Comparison of ENCODE assay signal across 1 cellular context in the genomic region with DNA sequence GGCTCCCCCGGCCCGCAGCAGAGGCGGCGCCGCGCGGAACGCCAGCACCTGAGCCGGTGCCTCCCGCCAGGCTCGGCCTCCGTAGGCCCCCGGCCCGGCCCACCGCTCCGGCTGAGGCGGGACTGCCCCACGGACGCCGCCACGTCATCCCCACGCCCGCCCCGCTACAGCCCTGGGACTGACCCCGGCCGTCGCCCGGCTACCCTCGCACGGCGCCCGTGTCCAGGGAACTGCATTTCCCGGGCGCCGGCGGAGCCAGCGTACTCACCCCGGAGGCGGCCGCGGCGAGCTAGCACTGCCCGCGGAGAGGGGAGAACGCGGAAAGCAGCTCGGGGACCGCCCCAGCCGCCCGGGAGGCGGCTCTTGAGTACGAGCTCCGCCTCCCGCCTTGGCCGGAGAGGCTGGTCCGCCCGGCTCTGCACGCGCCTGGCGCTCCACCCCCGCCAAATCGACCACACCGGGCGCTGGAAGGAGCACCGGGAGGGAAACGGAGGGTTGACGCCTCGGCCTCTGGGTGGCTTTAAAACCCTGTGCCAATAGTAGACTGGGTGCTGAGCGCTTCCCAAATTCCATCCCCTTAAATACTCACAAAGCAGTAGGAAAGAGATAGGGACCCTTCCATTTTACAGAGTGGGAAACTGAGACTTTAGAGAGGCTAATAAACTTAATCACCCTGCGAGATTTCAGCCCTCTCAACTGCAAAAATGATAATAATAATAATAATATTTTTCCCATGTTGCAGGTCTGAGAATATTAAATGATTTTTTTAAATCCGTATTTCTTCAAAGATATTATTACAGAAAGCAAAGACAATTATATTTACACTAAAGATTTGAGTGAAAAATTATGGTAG.
TF ChIP-seq lines count a peak whose summit lies in the region.

A gene with protein sequence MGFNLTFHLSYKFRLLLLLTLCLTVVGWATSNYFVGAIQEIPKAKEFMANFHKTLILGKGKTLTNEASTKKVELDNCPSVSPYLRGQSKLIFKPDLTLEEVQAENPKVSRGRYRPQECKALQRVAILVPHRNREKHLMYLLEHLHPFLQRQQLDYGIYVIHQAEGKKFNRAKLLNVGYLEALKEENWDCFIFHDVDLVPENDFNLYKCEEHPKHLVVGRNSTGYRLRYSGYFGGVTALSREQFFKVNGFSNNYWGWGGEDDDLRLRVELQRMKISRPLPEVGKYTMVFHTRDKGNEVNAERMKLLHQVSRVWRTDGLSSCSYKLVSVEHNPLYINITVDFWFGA (minus strand): TSS at position 297 of the 853 bp plus-strand sequence. CDS start 10,779 bp downstream, outside the sequence.

TF ChIP-seq in GM12878, 131 proteins besides CTCF, POLR2A, EP300 and RAD21 (continued from another document and continues in another):
- TF ChIP-seq, protein P1, sequence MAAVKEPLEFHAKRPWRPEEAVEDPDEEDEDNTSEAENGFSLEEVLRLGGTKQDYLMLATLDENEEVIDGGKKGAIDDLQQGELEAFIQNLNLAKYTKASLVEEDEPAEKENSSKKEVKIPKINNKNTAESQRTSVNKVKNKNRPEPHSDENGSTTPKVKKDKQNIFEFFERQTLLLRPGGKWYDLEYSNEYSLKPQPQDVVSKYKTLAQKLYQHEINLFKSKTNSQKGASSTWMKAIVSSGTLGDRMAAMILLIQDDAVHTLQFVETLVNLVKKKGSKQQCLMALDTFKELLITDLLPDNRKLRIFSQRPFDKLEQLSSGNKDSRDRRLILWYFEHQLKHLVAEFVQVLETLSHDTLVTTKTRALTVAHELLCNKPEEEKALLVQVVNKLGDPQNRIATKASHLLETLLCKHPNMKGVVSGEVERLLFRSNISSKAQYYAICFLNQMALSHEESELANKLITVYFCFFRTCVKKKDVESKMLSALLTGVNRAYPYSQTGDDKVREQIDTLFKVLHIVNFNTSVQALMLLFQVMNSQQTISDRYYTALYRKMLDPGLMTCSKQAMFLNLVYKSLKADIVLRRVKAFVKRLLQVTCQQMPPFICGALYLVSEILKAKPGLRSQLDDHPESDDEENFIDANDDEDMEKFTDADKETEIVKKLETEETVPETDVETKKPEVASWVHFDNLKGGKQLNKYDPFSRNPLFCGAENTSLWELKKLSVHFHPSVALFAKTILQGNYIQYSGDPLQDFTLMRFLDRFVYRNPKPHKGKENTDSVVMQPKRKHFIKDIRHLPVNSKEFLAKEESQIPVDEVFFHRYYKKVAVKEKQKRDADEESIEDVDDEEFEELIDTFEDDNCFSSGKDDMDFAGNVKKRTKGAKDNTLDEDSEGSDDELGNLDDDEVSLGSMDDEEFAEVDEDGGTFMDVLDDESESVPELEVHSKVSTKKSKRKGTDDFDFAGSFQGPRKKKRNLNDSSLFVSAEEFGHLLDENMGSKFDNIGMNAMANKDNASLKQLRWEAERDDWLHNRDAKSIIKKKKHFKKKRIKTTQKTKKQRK (IDR thresholded peaks at IDR 0.05; ENCODE audit: low read depth, low read length): no peak
- TF ChIP-seq SUPT20H (IDR thresholded peaks at IDR 0.05; ENCODE audit: borderline replicate concordance, control insufficient read depth, low read depth, low read length): no peak
- TF ChIP-seq, protein P2, sequence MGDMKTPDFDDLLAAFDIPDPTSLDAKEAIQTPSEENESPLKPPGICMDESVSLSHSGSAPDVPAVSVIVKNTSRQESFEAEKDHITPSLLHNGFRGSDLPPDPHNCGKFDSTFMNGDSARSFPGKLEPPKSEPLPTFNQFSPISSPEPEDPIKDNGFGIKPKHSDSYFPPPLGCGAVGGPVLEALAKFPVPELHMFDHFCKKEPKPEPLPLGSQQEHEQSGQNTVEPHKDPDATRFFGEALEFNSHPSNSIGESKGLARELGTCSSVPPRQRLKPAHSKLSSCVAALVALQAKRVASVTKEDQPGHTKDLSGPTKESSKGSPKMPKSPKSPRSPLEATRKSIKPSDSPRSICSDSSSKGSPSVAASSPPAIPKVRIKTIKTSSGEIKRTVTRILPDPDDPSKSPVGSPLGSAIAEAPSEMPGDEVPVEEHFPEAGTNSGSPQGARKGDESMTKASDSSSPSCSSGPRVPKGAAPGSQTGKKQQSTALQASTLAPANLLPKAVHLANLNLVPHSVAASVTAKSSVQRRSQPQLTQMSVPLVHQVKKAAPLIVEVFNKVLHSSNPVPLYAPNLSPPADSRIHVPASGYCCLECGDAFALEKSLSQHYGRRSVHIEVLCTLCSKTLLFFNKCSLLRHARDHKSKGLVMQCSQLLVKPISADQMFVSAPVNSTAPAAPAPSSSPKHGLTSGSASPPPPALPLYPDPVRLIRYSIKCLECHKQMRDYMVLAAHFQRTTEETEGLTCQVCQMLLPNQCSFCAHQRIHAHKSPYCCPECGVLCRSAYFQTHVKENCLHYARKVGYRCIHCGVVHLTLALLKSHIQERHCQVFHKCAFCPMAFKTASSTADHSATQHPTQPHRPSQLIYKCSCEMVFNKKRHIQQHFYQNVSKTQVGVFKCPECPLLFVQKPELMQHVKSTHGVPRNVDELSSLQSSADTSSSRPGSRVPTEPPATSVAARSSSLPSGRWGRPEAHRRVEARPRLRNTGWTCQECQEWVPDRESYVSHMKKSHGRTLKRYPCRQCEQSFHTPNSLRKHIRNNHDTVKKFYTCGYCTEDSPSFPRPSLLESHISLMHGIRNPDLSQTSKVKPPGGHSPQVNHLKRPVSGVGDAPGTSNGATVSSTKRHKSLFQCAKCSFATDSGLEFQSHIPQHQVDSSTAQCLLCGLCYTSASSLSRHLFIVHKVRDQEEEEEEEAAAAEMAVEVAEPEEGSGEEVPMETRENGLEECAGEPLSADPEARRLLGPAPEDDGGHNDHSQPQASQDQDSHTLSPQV (IDR thresholded peaks at IDR 0.05): no peak
- no peak for TF ChIP-seq ZBTB40 (IDR thresholded peaks at IDR 0.05; ENCODE audit: borderline replicate concordance)
- no peak for TF ChIP-seq MYB (IDR thresholded peaks at IDR 0.05; ENCODE audit: borderline replicate concordance, low read depth, low read length)
- no peak for TF ChIP-seq KDM1A (IDR thresholded peaks at IDR 0.05; ENCODE audit: borderline replicate concordance)
- no peak for TF ChIP-seq ZNF24 (IDR thresholded peaks at IDR 0.05)
- no peak for TF ChIP-seq HDGF (IDR thresholded peaks at IDR 0.05)
- 0 out of 2 replicates have a peak, but pooled peaks have one; percentile 40 for TF ChIP-seq SMARCA5 (IDR thresholded peaks at IDR 0.05)
- TF ChIP-seq SP1 (IDR thresholded peaks at IDR 0.05; ENCODE audit: low read depth, low read length): no peak
- TF ChIP-seq ZSCAN29 (IDR thresholded peaks at IDR 0.05): no peak
- TF ChIP-seq ZZZ3 (IDR thresholded peaks at IDR 0.05; ENCODE audit: control insufficient read depth, insufficient read length, low read depth): no peak
- TF ChIP-seq RFX5 (IDR thresholded peaks at IDR 0.05; ENCODE audit: low read depth, low read length): no peak
- TF ChIP-seq STAT1 (conservative IDR thresholded peaks at IDR 0.05): no peak
- TF ChIP-seq NBN (IDR thresholded peaks at IDR 0.05): no peak
- no peak for TF ChIP-seq KAT2A (conservative IDR thresholded peaks at IDR 0.05; ENCODE audit: control insufficient read depth, low read depth, low read length)
- TF ChIP-seq BRCA1 (IDR thresholded peaks at IDR 0.05; ENCODE audit: low read depth, low read length): no peak
- TF ChIP-seq RAD51 (IDR thresholded peaks at IDR 0.05): no peak
- TF ChIP-seq ZNF622 (IDR thresholded peaks at IDR 0.05): no peak
- no peak for TF ChIP-seq SIX5 (IDR thresholded peaks at IDR 0.05; ENCODE audit: low read depth, low read length, severe bottlenecking)
- TF ChIP-seq BMI1 (IDR thresholded peaks at IDR 0.05; ENCODE audit: borderline replicate concordance): no peak
- TF ChIP-seq RCOR1 (conservative IDR thresholded peaks at IDR 0.05; ENCODE audit: low read depth, low read length): no peak
- TF ChIP-seq RELA (IDR thresholded peaks at IDR 0.05; ENCODE audit: borderline replicate concordance, partially characterized antibody): no peak
- no peak for TF ChIP-seq ATF7 (IDR thresholded peaks at IDR 0.05; ENCODE audit: low read depth)
- TF ChIP-seq SMC3 (IDR thresholded peaks at IDR 0.05; ENCODE audit: borderline replicate concordance, low read length): no peak
- TF ChIP-seq PML (IDR thresholded peaks at IDR 0.05; ENCODE audit: low read length): no peak
- TF ChIP-seq PBX3 (IDR thresholded peaks at IDR 0.05; ENCODE audit: insufficient replicate concordance, low read depth, low read length): no peak
- no peak for TF ChIP-seq MTA2 (IDR thresholded peaks at IDR 0.05; ENCODE audit: low read depth)
- no peak for TF ChIP-seq HDAC2 (IDR thresholded peaks at IDR 0.05)
- TF ChIP-seq JUND (IDR thresholded peaks at IDR 0.05; ENCODE audit: low read depth, low read length): no peak
- peak in 1 of 2 experiments; percentile 89; a peak in 2 of 3 replicates for TF ChIP-seq EGR1 (IDR thresholded peaks at IDR 0.05; ENCODE audit: borderline replicate concordance in 1 of 2, low read depth in 2 of 2, low read length in 2 of 2)
- peak; percentile 52; the same call in 2 of the 3 replicates for TF ChIP-seq POU2F2 (IDR thresholded peaks at IDR 0.05; ENCODE audit: borderline replicate concordance, low read depth, low read length)
- no peak for TF ChIP-seq MYC (IDR thresholded peaks at IDR 0.05; ENCODE audit: insufficient read depth, insufficient read length, insufficient replicate concordance, low read length, severe bottlenecking)
- TF ChIP-seq SIN3A (IDR thresholded peaks at IDR 0.05; ENCODE audit: low read depth, low read length): no peak
- TF ChIP-seq TAF1 (IDR thresholded peaks at IDR 0.05; ENCODE audit: borderline replicate concordance, low read depth, low read length): peak; percentile 66; the same call in 1 of the 2 replicates
- TF ChIP-seq USF1 (IDR thresholded peaks at IDR 0.05; ENCODE audit: borderline replicate concordance, extremely low read length, insufficient read depth, low read depth, low read length): no peak
- no peak for TF ChIP-seq WRNIP1 (IDR thresholded peaks at IDR 0.05; ENCODE audit: borderline replicate concordance, low read depth, low read length)
- no peak for TF ChIP-seq HDAC6 (IDR thresholded peaks at IDR 0.05; ENCODE audit: unreplicated experiment)
- TF ChIP-seq DPF2 (IDR thresholded peaks at IDR 0.05): peak; percentile 86
- TF ChIP-seq SMAD1 (IDR thresholded peaks at IDR 0.05; ENCODE audit: low read depth, partially characterized antibody): no peak
- TF ChIP-seq ZNF207 (IDR thresholded peaks at IDR 0.05; ENCODE audit: borderline replicate concordance): no peak
- TF ChIP-seq JUNB (IDR thresholded peaks at IDR 0.05): no peak
- no peak for TF ChIP-seq ZNF217 (IDR thresholded peaks at IDR 0.05)
